Comparison of ENCODE assay signal across 32 cellular contexts in genomic region chr10:25804505-25804904, GRCh38.
"Had no signal": no experiment of that assay in that cellular context is flagged by ENCODE, and none has a peak within 500 bp of the region (broad histone marks: within the 10 kb centered on the region; RNA-seq: fewer than 3 reads in every experiment).

No MANE protein-coding gene starts in this region.

- H3K36me3 ChIP-seq: ascending aorta, cardiac muscle cell, colonic mucosa, gastrocnemius medialis, ovary, transverse colon had no signal

- H3K36me3 Mint-ChIP-seq: activated naive CD4-positive, alpha-beta T cell treated with anti-CD3 and anti-CD28 coated beads, Interleukin-2, amount 10 ng/mL, durations not matched to agents 7 days and 5 days; activated naive CD8-positive, alpha-beta T cell treated with anti-CD3 and anti-CD28 coated beads, Interleukin-2, amount 10 ng/mL, durations not matched to agents 7 days and 5 days; brain had no signal

- H3K27me3 Mint-ChIP-seq: activated CD4-positive, alpha-beta memory T cell treated with anti-CD3 and anti-CD28 coated beads, Interleukin-2, amount 10 ng/mL, durations not matched to agents 7 days and 5 days; activated naive CD4-positive, alpha-beta T cell treated with anti-CD3 and anti-CD28 coated beads, Interleukin-2, amount 10 ng/mL, durations not matched to agents 7 days and 5 days; activated naive CD8-positive, alpha-beta T cell treated with anti-CD3 and anti-CD28 coated beads, Interleukin-2, amount 10 ng/mL, durations not matched to agents 7 days and 5 days; activated T-cell treated with anti-CD3 and anti-CD28 coated beads, Interleukin-2, amount 50 U/mL, for 24 hours; progenitor cell of endocrine pancreas had no signal

- H3K27me3 ChIP-seq: ascending aorta, cardiac muscle cell, colonic mucosa, dorsolateral prefrontal cortex, gastrocnemius medialis, hepatocyte, testis, transverse colon had no signal

- DNase-seq: activated CD4-positive, alpha-beta memory T cell treated with anti-CD3 and anti-CD28 coated beads, Interleukin-2, amount 10 ng/mL, durations not matched to agents 7 days and 5 days; activated CD4-positive, alpha-beta T cell treated with anti-CD3 and anti-CD28 coated beads for 48 hours; activated CD8-positive, alpha-beta memory T cell treated with anti-CD3 and anti-CD28 coated beads, Interleukin-2, amount 50 U/mL, for 48 hours; activated gamma-delta T cell; activated naive CD4-positive, alpha-beta T cell treated with anti-CD3 and anti-CD28 coated beads, Interleukin-2, amount 10 ng/mL, durations not matched to agents 7 days and 5 days; activated naive CD8-positive, alpha-beta T cell treated with anti-CD3 and anti-CD28 coated beads, Interleukin-2, amount 10 ng/mL, durations not matched to agents 7 days and 5 days; activated T-cell treated with anti-CD3 and anti-CD28 coated beads, Interleukin-2, amount 50 U/mL, for 24 hours; cerebellar nuclear complex; colonic mucosa; dorsolateral prefrontal cortex; effector memory CD4-positive, alpha-beta T cell; erythroblast; gastrocnemius medialis; left colon; mammary epithelial cell; ovary; stimulated activated CD4-positive, alpha-beta T cell treated with anti-CD3 and anti-CD28 coated beads, Interleukin-12 subunit alpha, Interleukin-12 subunit beta, amount 100 ng/mL, for 4 hours; stimulated activated CD4-positive, alpha-beta T cell treated with anti-CD3 and anti-CD28 coated beads, Interleukin-4, amount 100 ng/mL, for 1 hour; stimulated activated naive CD8-positive, alpha-beta T cell treated with anti-CD3 and anti-CD28 coated beads, Interleukin-15, Interleukin-2, amounts not matched to agents 100 U/mL and 50 U/mL, for 24 hours; T-helper 9 cell; testis; transverse colon had no signal

- H3K4me1 ChIP-seq: ascending aorta, colonic mucosa, gastrocnemius medialis, testis, transverse colon had no signal

- H3K9me3 ChIP-seq: ascending aorta, colonic mucosa, gastrocnemius medialis, ovary, testis, transverse colon had no signal

- H3K27ac Mint-ChIP-seq: activated CD4-positive, alpha-beta memory T cell treated with anti-CD3 and anti-CD28 coated beads, Interleukin-2, amount 10 ng/mL, durations not matched to agents 7 days and 5 days; activated naive CD4-positive, alpha-beta T cell treated with anti-CD3 and anti-CD28 coated beads, Interleukin-2, amount 10 ng/mL, durations not matched to agents 7 days and 5 days; activated naive CD8-positive, alpha-beta T cell treated with anti-CD3 and anti-CD28 coated beads, Interleukin-2, amount 10 ng/mL, durations not matched to agents 7 days and 5 days; activated T-cell treated with anti-CD3 and anti-CD28 coated beads, Interleukin-2, amount 50 U/mL, for 24 hours; brain; nephron; progenitor cell of endocrine pancreas had no signal

- H3K4me1 Mint-ChIP-seq: activated CD4-positive, alpha-beta memory T cell treated with anti-CD3 and anti-CD28 coated beads, Interleukin-2, amount 10 ng/mL, durations not matched to agents 7 days and 5 days; activated naive CD4-positive, alpha-beta T cell treated with anti-CD3 and anti-CD28 coated beads, Interleukin-2, amount 10 ng/mL, durations not matched to agents 7 days and 5 days; activated naive CD8-positive, alpha-beta T cell treated with anti-CD3 and anti-CD28 coated beads, Interleukin-2, amount 10 ng/mL, durations not matched to agents 7 days and 5 days; nephron had no signal

- H3K27ac ChIP-seq: ascending aorta, cardiac muscle cell, colonic mucosa, dorsolateral prefrontal cortex, gastrocnemius medialis, hepatocyte, ovary, skin epidermis, testis, transverse colon, VCaP had no signal

- ATAC-seq: activated CD4-positive, CD25-positive, alpha-beta regulatory T cell treated with anti-CD3 and anti-CD28 coated beads, Interleukin-2, amount 50 U/mL, for 24 hours; gastrocnemius medialis; left colon; sciatic nerve; stimulated activated naive CD8-positive, alpha-beta T cell treated with anti-CD3 and anti-CD28 coated beads, Interleukin-15, Interleukin-2, amounts not matched to agents 100 U/mL and 50 U/mL, for 24 hours had no signal

- H3K4me3 ChIP-seq: ascending aorta, cardiac muscle cell, colonic mucosa, dorsolateral prefrontal cortex, gastrocnemius medialis, hepatocyte, ovary, skin epidermis, testis, transverse colon had no signal

- H3K9me3 Mint-ChIP-seq: activated CD4-positive, alpha-beta memory T cell treated with anti-CD3 and anti-CD28 coated beads, Interleukin-2, amount 10 ng/mL, durations not matched to agents 7 days and 5 days; activated naive CD4-positive, alpha-beta T cell treated with anti-CD3 and anti-CD28 coated beads, Interleukin-2, amount 10 ng/mL, durations not matched to agents 7 days and 5 days; activated naive CD8-positive, alpha-beta T cell treated with anti-CD3 and anti-CD28 coated beads, Interleukin-2, amount 10 ng/mL, durations not matched to agents 7 days and 5 days; activated T-cell treated with anti-CD3 and anti-CD28 coated beads, Interleukin-2, amount 50 U/mL, for 24 hours; brain; nephron had no signal

- H3K4me3 Mint-ChIP-seq: activated CD4-positive, alpha-beta memory T cell treated with anti-CD3 and anti-CD28 coated beads, Interleukin-2, amount 10 ng/mL, durations not matched to agents 7 days and 5 days; activated naive CD4-positive, alpha-beta T cell treated with anti-CD3 and anti-CD28 coated beads, Interleukin-2, amount 10 ng/mL, durations not matched to agents 7 days and 5 days; activated naive CD8-positive, alpha-beta T cell treated with anti-CD3 and anti-CD28 coated beads, Interleukin-2, amount 10 ng/mL, durations not matched to agents 7 days and 5 days; activated T-cell treated with anti-CD3 and anti-CD28 coated beads, Interleukin-2, amount 50 U/mL, for 24 hours; brain; nephron had no signal
